Comparison of ENCODE assay signal across 8 cellular contexts in the genomic region with DNA sequence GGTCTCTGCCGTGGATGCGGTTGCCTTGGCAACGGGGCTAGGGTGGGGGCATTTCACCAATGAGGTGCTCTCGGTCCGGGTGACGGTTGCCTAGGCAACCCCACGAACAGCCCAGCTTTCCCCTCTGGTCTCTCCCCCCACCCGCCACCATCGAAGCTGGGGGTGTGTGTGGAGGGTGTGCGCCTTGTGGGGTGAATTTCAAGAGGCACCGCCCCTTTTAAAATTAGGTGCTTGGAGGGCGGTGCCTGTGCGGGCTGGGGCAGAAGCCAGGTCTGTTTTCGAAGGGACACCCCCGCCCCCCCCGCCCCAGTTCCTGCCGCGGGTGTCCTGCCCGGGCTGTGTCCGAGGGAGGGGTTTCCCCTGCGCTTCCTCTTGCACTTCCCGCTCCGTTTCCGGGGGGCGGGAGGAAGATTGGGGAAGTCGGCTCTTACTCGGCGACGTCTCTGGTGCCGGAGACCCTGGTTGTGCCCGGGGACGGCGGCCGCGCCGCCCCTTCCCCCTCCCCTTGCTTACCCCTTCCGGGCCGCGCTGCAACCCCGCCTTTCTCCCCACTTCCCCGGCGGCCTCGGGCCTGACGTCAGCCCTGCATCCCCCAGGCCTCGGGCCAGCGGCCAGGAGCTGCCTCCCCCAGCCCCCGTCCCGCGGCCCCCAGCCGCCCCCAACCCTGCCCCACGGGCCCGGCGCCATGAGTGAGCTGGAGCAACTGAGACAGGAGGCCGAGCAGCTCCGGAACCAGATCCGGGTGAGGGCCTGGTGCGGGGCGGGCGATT. TPM values are rescaled to one million over a fixed set of nuclear protein-coding genes. Genes with fewer than 3 reads are reported as not detected.
DNase-seq lines count a peak whose midpoint lies in the region; ATAC-seq and TF ChIP-seq lines count a peak whose summit lies in the region.

No MANE protein-coding gene starts in this region.

- H3K4me3 Mint-ChIP-seq in IgD-negative memory B cell = peak overlapping the region; percentile 86 to 93 (median 90)
- peak overlapping the region; percentile 86 for H3K4me3 Mint-ChIP-seq in T-helper 1 cell treated with Interleukin-12 subunit alpha and Interleukin-12 subunit beta and Interleukin-4 antibody, amounts not matched to agents 30 μg/mL and 1 μg/mL, for 36 hours

- WGBS in aorta, 2 donors = 0 to 1% methylated on average over 53 to 59 of the region's 59 CpGs

- H3K9me3 Mint-ChIP-seq in IgD-negative memory B cell = no peaks in the 10 kb centered on the region
- H3K9me3 Mint-ChIP-seq in T-helper 1 cell treated with Interleukin-12 subunit alpha and Interleukin-12 subunit beta and Interleukin-4 antibody, amounts not matched to agents 30 μg/mL and 1 μg/mL, for 36 hours = no peaks in the 10 kb centered on the region

- H3K36me3 Mint-ChIP-seq in IgD-negative memory B cell = no peaks in the 10 kb centered on the region
- peaks cover 14% of the 10 kb centered on the region for H3K36me3 Mint-ChIP-seq in T-helper 1 cell treated with Interleukin-12 subunit alpha and Interleukin-12 subunit beta and Interleukin-4 antibody, amounts not matched to agents 30 μg/mL and 1 μg/mL, for 36 hours (ENCODE audit: low read depth)

- peak; percentile 34 for ATAC-seq in aorta (ENCODE audit: low FRiP score)

- TF ChIP-seq CTCF in AG10803 (conservative IDR thresholded peaks at IDR 0.05; ENCODE audit: low read length) = no peak

- peaks cover 2 to 6% (median 5%) of the 10 kb centered on the region in 3 donors for H3K4me1 Mint-ChIP-seq in IgD-negative memory B cell
- peaks cover 8% of the 10 kb centered on the region for H3K4me1 Mint-ChIP-seq in T-helper 1 cell treated with Interleukin-12 subunit alpha and Interleukin-12 subunit beta and Interleukin-4 antibody, amounts not matched to agents 30 μg/mL and 1 μg/mL, for 36 hours (ENCODE audit: low read depth)

- no peaks in the 10 kb centered on the region for H3K9me3 ChIP-seq in aorta (ENCODE audit: control insufficient read depth, low read length)

- peaks cover 0 to 5% of the 10 kb centered on the region in 2 donors for H3K36me3 ChIP-seq in aorta (ENCODE audit: control insufficient read depth in 1 of 2, insufficient read depth in 2 of 2, low read length in 1 of 2)

- peak; percentile 63 for DNase-seq in AG10803 (ENCODE audit: low read depth)
- peak in 56 of 58 donors; percentile 43 to 93 (median 81) for DNase-seq in anterior cingulate cortex (lab: John Stamatoyannopoulos, UW)
- DNase-seq in hepatic stellate cell (ENCODE audit: low spot score) = peak; percentile 84
- peak; percentile 47 for DNase-seq in renal cortical epithelial cell (ENCODE audit: low read depth)
- peak; percentile 90 to 92 for DNase-seq in aorta

- no peaks in the 10 kb centered on the region for H3K4me1 ChIP-seq in aorta (ENCODE audit: control insufficient read depth in 1 of 2, insufficient read depth in 2 of 2, low read length in 2 of 2)

- H3K27ac ChIP-seq in aorta (ENCODE audit: low read depth in 1 of 2, low read length in 2 of 2) = no peak overlapping the region

- peak; percentile 46 for TF ChIP-seq POLR2A in GM19193 (IDR thresholded peaks at IDR 0.05; ENCODE audit: extremely low read depth, insufficient read depth, insufficient read length)

- H3K27me3 Mint-ChIP-seq in IgD-negative memory B cell = no peaks in the 10 kb centered on the region
- peaks cover 9% of the 10 kb centered on the region for H3K27me3 Mint-ChIP-seq in T-helper 1 cell treated with Interleukin-12 subunit alpha and Interleukin-12 subunit beta and Interleukin-4 antibody, amounts not matched to agents 30 μg/mL and 1 μg/mL, for 36 hours (ENCODE audit: low read depth)

- H3K4me3 ChIP-seq in AG10803 (ENCODE audit: low read length) (peak overlapping the region; percentile 92), aorta (ENCODE audit: low read length in 2 of 2) (peak overlapping the region; percentile 54 to 75)

- no peaks in the 10 kb centered on the region for H3K27me3 ChIP-seq in aorta (ENCODE audit: control insufficient read depth in 1 of 2, insufficient read depth in 2 of 2, low read length in 1 of 2)

- intact Hi-C loops in aorta (cut with DNase I) = loop anchor here in 1 of 2 donors (5.0 kb wide), 1 partner anchor 88 kb away; the partner anchor contains the start of genes FBXO24 and LRCH4

- H3K27ac Mint-ChIP-seq in IgD-negative memory B cell = peak overlapping the region; percentile 91 to 96 (median 96)
- peak overlapping the region; percentile 80 for H3K27ac Mint-ChIP-seq in T-helper 1 cell treated with Interleukin-12 subunit alpha and Interleukin-12 subunit beta and Interleukin-4 antibody, amounts not matched to agents 30 μg/mL and 1 μg/mL, for 36 hours

RNA-seq across cellular contexts. Expression of gene GNB2, which starts 2.2 kb away (rescaled TPM):
- polyA plus RNA-seq in IgD-negative memory B cell (62.7 TPM), aorta (100 to 1,000 TPM; 107 to 227 TPM)
- total RNA-seq in renal cortical epithelial cell (120 and 162 TPM in 2 replicates), aorta (100 to 1,000 TPM; 185 to 204 TPM)

RNA-seq across cellular contexts. Expression of gene GIGYF1, which starts 18.3 kb away (rescaled TPM):
- polyA plus RNA-seq in IgD-negative memory B cell (2.6 TPM), aorta (10 to 100 TPM in 1 of 2 donors, 1 to 10 TPM in 1; 6.6 to 51.6 TPM)
- total RNA-seq in renal cortical epithelial cell (7.3 and 26.1 TPM in 2 replicates), aorta (10 to 100 TPM; 36.0 to 48.1 TPM)

RNA-seq across cellular contexts. Expression of gene ACTL6B, which starts 19.5 kb away (rescaled TPM):
- polyA plus RNA-seq in IgD-negative memory B cell (not detected), aorta (not detected)
- total RNA-seq in renal cortical epithelial cell (not detected in 2 replicates), aorta (not detected)

RNA-seq across cellular contexts. Expression of gene POP7, which starts 30.2 kb away (rescaled TPM):
- polyA plus RNA-seq in IgD-negative memory B cell = 48.6 TPM
- total RNA-seq in renal cortical epithelial cell = 21.1 and 63.4 TPM in 2 replicates
- total RNA-seq in aorta = 10 to 100 TPM; 16.4 to 17.9 TPM
- polyA plus RNA-seq in aorta = 10 to 100 TPM; 29.6 to 31.8 TPM

RNA-seq across cellular contexts. Expression of gene TFR2, which starts 34.4 kb away (rescaled TPM):
- polyA plus RNA-seq in IgD-negative memory B cell (0.44 TPM), aorta (not detected)
- total RNA-seq in renal cortical epithelial cell (0.35 and 1.0 TPM in 2 replicates), aorta (1 to 10 TPM in 1 of 2 donors, under 1 TPM in 1; 0.45 to 2.1 TPM)
